Comparison of ENCODE assay signal across 44 cellular contexts in the genomic region with DNA sequence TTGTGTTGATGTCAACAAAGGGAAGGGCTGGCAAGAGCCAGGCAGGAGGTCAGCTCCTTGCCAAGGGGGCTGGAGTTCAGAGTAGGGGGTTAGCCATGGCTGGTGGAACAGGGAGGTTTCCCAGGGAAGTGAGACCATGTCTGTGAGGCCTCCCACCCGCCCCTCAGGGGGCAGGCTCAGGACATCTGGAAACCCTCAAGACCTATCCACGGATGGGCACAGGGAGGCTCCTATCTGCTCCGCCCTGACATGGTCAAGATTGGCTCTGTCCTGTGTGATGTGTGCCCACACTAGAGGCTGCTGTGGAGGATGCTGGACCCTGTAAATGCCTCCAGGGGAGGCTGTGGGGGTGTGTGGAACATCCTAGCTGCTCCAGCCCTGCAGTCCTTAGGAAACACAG. TPM values are rescaled to one million over a fixed set of nuclear protein-coding genes. Genes with fewer than 3 reads are reported as not detected.
"Had no signal": no experiment of that assay in that cellular context is flagged by ENCODE, and none has a peak within 500 bp of the region (broad histone marks: within the 10 kb centered on the region; RNA-seq: fewer than 3 reads in every experiment).

No MANE protein-coding gene starts in this region.

- H3K9me3 ChIP-seq: adrenal gland, ascending aorta, body of pancreas had no signal

- H3K27ac Mint-ChIP-seq: activated naive CD4-positive, alpha-beta T cell treated with anti-CD3 and anti-CD28 coated beads for 36 hours; activated naive CD4-positive, alpha-beta T cell treated with anti-CD3 and anti-CD28 coated beads, Interleukin-2, amount 10 ng/mL, durations not matched to agents 7 days and 5 days; activated naive CD4-positive, alpha-beta T cell treated with anti-CD3 and anti-CD28 coated beads, Interleukin-2, amount 50 U/mL, for 24 hours; activated naive CD4-positive, alpha-beta T cell treated with anti-CD3 and anti-CD28 coated beads, Interleukin-2, amount 50 U/mL, for 72 hours; activated naive CD8-positive, alpha-beta T cell; activated naive CD8-positive, alpha-beta T cell treated with anti-CD3 and anti-CD28 coated beads for 36 hours; activated naive CD8-positive, alpha-beta T cell treated with anti-CD3 and anti-CD28 coated beads, Interleukin-2, amount 10 ng/mL, durations not matched to agents 7 days and 5 days; activated naive CD8-positive, alpha-beta T cell treated with anti-CD3 and anti-CD28 coated beads, Interleukin-2, amount 50 U/mL, for 24 hours; activated T-cell treated with anti-CD3 and anti-CD28 coated beads, Interleukin-2, amount 50 U/mL, for 24 hours; activated T-cell treated with anti-CD3 and anti-CD28 coated beads, Interleukin-2, amount 50 U/mL, for 72 hours; activated T-helper 1 cell treated with anti-CD3 and anti-CD28 coated beads, Interleukin-12 subunit alpha, Interleukin-12 subunit beta, Interleukin-2, Interleukin-4 antibody, amounts not matched to agents 30 ng/mL and 10 ng/mL and 1 ng/mL, durations not matched to agents 14 hours and 24 hours and 36 hours; activated T-helper 17 cell treated with anti-CD3 and anti-CD28 coated beads, Interleukin-2, amount 50 U/mL, for 72 hours; activated T-helper 2 cell treated with anti-CD3 and anti-CD28 coated beads, Interferon-gamma antibody, Interleukin-2, Interleukin-4, amounts not matched to agents 10 μg/mL and 5 μg/mL and 100 μg/mL, durations not matched to agents 14 hours and 24 hours and 36 hours had no signal

- H3K36me3 Mint-ChIP-seq: activated naive CD4-positive, alpha-beta T cell treated with anti-CD3 and anti-CD28 coated beads, Interleukin-2, amount 10 ng/mL, durations not matched to agents 7 days and 5 days; activated naive CD4-positive, alpha-beta T cell treated with anti-CD3 and anti-CD28 coated beads, Interleukin-2, amount 50 U/mL, for 24 hours; activated naive CD4-positive, alpha-beta T cell treated with anti-CD3 and anti-CD28 coated beads, Interleukin-2, amount 50 U/mL, for 72 hours; activated naive CD8-positive, alpha-beta T cell; activated naive CD8-positive, alpha-beta T cell treated with anti-CD3 and anti-CD28 coated beads for 36 hours; activated naive CD8-positive, alpha-beta T cell treated with anti-CD3 and anti-CD28 coated beads, Interleukin-2, amount 10 ng/mL, durations not matched to agents 7 days and 5 days; brain had no signal

- H3K27ac ChIP-seq: adrenal gland, ascending aorta, body of pancreas, brain microvascular endothelial cell, breast epithelium, cardiac muscle cell had no signal

- H3K4me3 Mint-ChIP-seq: activated naive CD4-positive, alpha-beta T cell treated with anti-CD3 and anti-CD28 coated beads for 36 hours; activated naive CD4-positive, alpha-beta T cell treated with anti-CD3 and anti-CD28 coated beads, Interleukin-2, amount 10 ng/mL, durations not matched to agents 7 days and 5 days; activated naive CD4-positive, alpha-beta T cell treated with anti-CD3 and anti-CD28 coated beads, Interleukin-2, amount 50 U/mL, for 24 hours; activated naive CD8-positive, alpha-beta T cell; activated naive CD8-positive, alpha-beta T cell treated with anti-CD3 and anti-CD28 coated beads for 36 hours; activated naive CD8-positive, alpha-beta T cell treated with anti-CD3 and anti-CD28 coated beads, Interleukin-2, amount 10 ng/mL, durations not matched to agents 7 days and 5 days; activated naive CD8-positive, alpha-beta T cell treated with anti-CD3 and anti-CD28 coated beads, Interleukin-2, amount 50 U/mL, for 24 hours; activated T-cell treated with anti-CD3 and anti-CD28 coated beads, Interleukin-2, amount 50 U/mL, for 24 hours; activated T-cell treated with anti-CD3 and anti-CD28 coated beads, Interleukin-2, amount 50 U/mL, for 4 hours; activated T-cell treated with anti-CD3 and anti-CD28 coated beads, Interleukin-2, amount 50 U/mL, for 72 hours; activated T-helper 1 cell treated with anti-CD3 and anti-CD28 coated beads, Interleukin-12 subunit alpha, Interleukin-12 subunit beta, Interleukin-2, Interleukin-4 antibody, amounts not matched to agents 30 ng/mL and 10 ng/mL and 1 ng/mL, durations not matched to agents 14 hours and 24 hours and 36 hours; activated T-helper 17 cell treated with anti-CD3 and anti-CD28 coated beads, Interleukin-2, amount 50 U/mL, for 72 hours; brain; central memory CD8-positive, alpha-beta T cell had no signal

- H3K36me3 ChIP-seq: adrenal gland, ascending aorta, brain microvascular endothelial cell, breast epithelium, cardiac muscle cell had no signal

- H3K4me1 Mint-ChIP-seq: activated naive CD8-positive, alpha-beta T cell treated with anti-CD3 and anti-CD28 coated beads for 36 hours; activated T-helper 17 cell treated with anti-CD3 and anti-CD28 coated beads, Interleukin-2, amount 50 U/mL, for 72 hours; brain; central memory CD8-positive, alpha-beta T cell had no signal

- ATAC-seq: activated naive CD4-positive, alpha-beta T cell treated with anti-CD3 and anti-CD28 coated beads, Interleukin-2, amount 50 U/mL, for 72 hours; activated naive CD8-positive, alpha-beta T cell treated with anti-CD3 and anti-CD28 coated beads, Interleukin-2, amount 50 U/mL, for 24 hours; activated T-cell treated with anti-CD3 and anti-CD28 coated beads, Interleukin-2, amount 50 U/mL, for 4 hours; activated T-cell treated with anti-CD3 and anti-CD28 coated beads, Interleukin-2, amount 50 U/mL, for 72 hours; activated T-helper 17 cell treated with anti-CD3 and anti-CD28 coated beads, Interleukin-2, amount 50 U/mL, for 72 hours; body of pancreas had no signal

- H3K27me3 Mint-ChIP-seq: activated naive CD4-positive, alpha-beta T cell treated with anti-CD3 and anti-CD28 coated beads, Interleukin-2, amount 50 U/mL, for 24 hours; activated naive CD8-positive, alpha-beta T cell treated with anti-CD3 and anti-CD28 coated beads for 36 hours; activated T-helper 17 cell treated with anti-CD3 and anti-CD28 coated beads, Interleukin-2, amount 50 U/mL, for 72 hours had no signal

- H3K9me3 Mint-ChIP-seq: activated naive CD4-positive, alpha-beta T cell treated with anti-CD3 and anti-CD28 coated beads for 36 hours; activated naive CD4-positive, alpha-beta T cell treated with anti-CD3 and anti-CD28 coated beads, Interleukin-2, amount 10 ng/mL, durations not matched to agents 7 days and 5 days; activated naive CD4-positive, alpha-beta T cell treated with anti-CD3 and anti-CD28 coated beads, Interleukin-2, amount 50 U/mL, for 24 hours; activated naive CD4-positive, alpha-beta T cell treated with anti-CD3 and anti-CD28 coated beads, Interleukin-2, amount 50 U/mL, for 72 hours; activated naive CD8-positive, alpha-beta T cell treated with anti-CD3 and anti-CD28 coated beads for 36 hours; activated naive CD8-positive, alpha-beta T cell treated with anti-CD3 and anti-CD28 coated beads, Interleukin-2, amount 10 ng/mL, durations not matched to agents 7 days and 5 days; activated naive CD8-positive, alpha-beta T cell treated with anti-CD3 and anti-CD28 coated beads, Interleukin-2, amount 50 U/mL, for 24 hours; activated T-cell treated with anti-CD3 and anti-CD28 coated beads, Interleukin-2, amount 50 U/mL, for 24 hours; activated T-cell treated with anti-CD3 and anti-CD28 coated beads, Interleukin-2, amount 50 U/mL, for 4 hours; activated T-helper 1 cell treated with anti-CD3 and anti-CD28 coated beads, Interleukin-12 subunit alpha, Interleukin-12 subunit beta, Interleukin-2, Interleukin-4 antibody, amounts not matched to agents 30 ng/mL and 10 ng/mL and 1 ng/mL, durations not matched to agents 14 hours and 24 hours and 36 hours; activated T-helper 17 cell treated with anti-CD3 and anti-CD28 coated beads, Interleukin-2, amount 50 U/mL, for 72 hours; activated T-helper 2 cell treated with anti-CD3 and anti-CD28 coated beads, Interferon-gamma antibody, Interleukin-2, Interleukin-4, amounts not matched to agents 10 μg/mL and 5 μg/mL and 100 μg/mL, durations not matched to agents 14 hours and 24 hours and 36 hours; central memory CD8-positive, alpha-beta T cell had no signal

- H3K27me3 ChIP-seq: ascending aorta, body of pancreas, brain microvascular endothelial cell, cardiac muscle cell had no signal

- H3K4me1 ChIP-seq: adrenal gland, ascending aorta, body of pancreas, breast epithelium had no signal

- DNase-seq: activated effector memory CD4-positive, alpha-beta T cell treated with anti-CD3 and anti-CD28 coated beads, Interleukin-2, amount 50 U/mL, for 16 hours; activated effector memory CD4-positive, alpha-beta T cell treated with Interleukin-2 at 50 U/mL for 16 hours; activated gamma-delta T cell; activated gamma-delta T cell treated with Interleukin-2 at 50 U/mL for 16 hours; activated naive CD4-positive, alpha-beta T cell; activated naive CD4-positive, alpha-beta T cell treated with anti-CD3 and anti-CD28 coated beads for 36 hours; activated naive CD4-positive, alpha-beta T cell treated with anti-CD3 and anti-CD28 coated beads, Interleukin-2, amount 10 ng/mL, durations not matched to agents 7 days and 5 days; activated naive CD4-positive, alpha-beta T cell treated with anti-CD3 and anti-CD28 coated beads, Interleukin-2, amount 50 U/mL, for 16 hours; activated naive CD4-positive, alpha-beta T cell treated with Interleukin-2 at 50 U/mL for 16 hours; activated naive CD8-positive, alpha-beta T cell treated with anti-CD3 and anti-CD28 coated beads for 36 hours; activated naive CD8-positive, alpha-beta T cell treated with anti-CD3 and anti-CD28 coated beads, Interleukin-2, amount 10 ng/mL, durations not matched to agents 7 days and 5 days; activated naive CD8-positive, alpha-beta T cell treated with anti-CD3 and anti-CD28 coated beads, Interleukin-2, amount 50 U/mL, for 24 hours; activated T-cell treated with anti-CD3 and anti-CD28 coated beads, Interleukin-2, amount 50 U/mL, for 1 hour; activated T-cell treated with anti-CD3 and anti-CD28 coated beads, Interleukin-2, amount 50 U/mL, for 24 hours; activated T-cell treated with anti-CD3 and anti-CD28 coated beads, Interleukin-2, amount 50 U/mL, for 4 hours; activated T-cell treated with anti-CD3 and anti-CD28 coated beads, Interleukin-2, amount 50 U/mL, for 48 hours; activated T-cell treated with anti-CD3 and anti-CD28 coated beads, Interleukin-2, amount 50 U/mL, for 72 hours; adrenal gland; amniotic stem cell; amygdala; anterior cingulate cortex; aorta; body of pancreas; brain microvascular endothelial cell; caudate nucleus; central memory CD4-positive, alpha-beta T cell; cerebellar nuclear complex had no signal

- H3K4me3 ChIP-seq: adrenal gland, ascending aorta, body of pancreas, breast epithelium, cardiac muscle cell had no signal

RNA-seq across cellular contexts. Expression of gene HSFX2, which starts 44.5 kb away (rescaled TPM):
- total RNA-seq: activated naive CD4-positive, alpha-beta T cell treated with anti-CD3 and anti-CD28 coated beads for 36 hours; activated naive CD4-positive, alpha-beta T cell treated with anti-CD3 and anti-CD28 coated beads, Interleukin-2, amount 50 U/mL, for 72 hours; activated naive CD8-positive, alpha-beta T cell treated with anti-CD3 and anti-CD28 coated beads for 36 hours; activated T-cell treated with anti-CD3 and anti-CD28 coated beads, Interleukin-2, amount 50 U/mL, for 4 hours; activated T-helper 17 cell treated with anti-CD3 and anti-CD28 coated beads, Interleukin-2, amount 50 U/mL, for 72 hours; aorta; ascending aorta; astrocyte; body of pancreas; bronchial epithelial cell; cardiac muscle cell; cardiac septum; chondrocyte had no signal

RNA-seq across cellular contexts. Expression of gene MAGEA9B, which starts 52.3 kb away (rescaled TPM):
- total RNA-seq: activated naive CD4-positive, alpha-beta T cell treated with anti-CD3 and anti-CD28 coated beads for 36 hours; activated naive CD4-positive, alpha-beta T cell treated with anti-CD3 and anti-CD28 coated beads, Interleukin-2, amount 50 U/mL, for 72 hours; activated naive CD8-positive, alpha-beta T cell treated with anti-CD3 and anti-CD28 coated beads for 36 hours; activated naive CD8-positive, alpha-beta T cell treated with anti-CD3 and anti-CD28 coated beads, Interleukin-2, amount 10 ng/mL, durations not matched to agents 7 days and 5 days; activated T-cell treated with anti-CD3 and anti-CD28 coated beads, Interleukin-2, amount 50 U/mL, for 4 hours; activated T-cell treated with anti-CD3 and anti-CD28 coated beads, Interleukin-2, amount 50 U/mL, for 72 hours; activated T-helper 1 cell treated with anti-CD3 and anti-CD28 coated beads, Interleukin-12 subunit alpha, Interleukin-12 subunit beta, Interleukin-2, Interleukin-4 antibody, amounts not matched to agents 30 ng/mL and 10 ng/mL and 1 ng/mL, durations not matched to agents 14 hours and 24 hours and 36 hours; activated T-helper 17 cell treated with anti-CD3 and anti-CD28 coated beads, Interleukin-2, amount 50 U/mL, for 72 hours; activated T-helper 2 cell treated with anti-CD3 and anti-CD28 coated beads, Interferon-gamma antibody, Interleukin-2, Interleukin-4, amounts not matched to agents 10 μg/mL and 5 μg/mL and 100 μg/mL, durations not matched to agents 14 hours and 24 hours and 36 hours; adrenal gland; aorta; ascending aorta; astrocyte; body of pancreas; breast epithelium; bronchial epithelial cell; cardiac muscle cell; cardiac septum; cerebellum; chondrocyte had no signal
- polyA plus RNA-seq: adipose tissue, adrenal gland, aorta, cardiac muscle cell had no signal
